In genomic region chr19:9139609-9140158, GRCh38 we compare ENCODE assay signal across 8 cellular contexts. TPM values are rescaled to one million over a fixed set of nuclear protein-coding genes. Genes with fewer than 3 reads are reported as not detected.
DNase-seq lines count a peak whose midpoint lies in the region; ATAC-seq and TF ChIP-seq lines count a peak whose summit lies in the region.

No MANE protein-coding gene starts in this region.

- DNase-seq in GM12865 (ENCODE audit: low read depth) = no peak
- no peak for DNase-seq in iPS DF 6.9 (ENCODE audit: low read depth, low spot score)
- peak in 1 of 2 donors; percentile 5 for DNase-seq in stimulated activated naive CD8-positive, alpha-beta T cell treated with anti-CD3 and anti-CD28 coated beads, Interleukin-15, amount 100 ng/mL, for 72 hours
- no peak for DNase-seq in putamen (ENCODE audit: low spot score)

- H3K4me3 ChIP-seq in GM12865 (ENCODE audit: low read depth, low read length) = peak overlapping the region; percentile 96
- H3K4me3 ChIP-seq in iPS DF 6.9 (ENCODE audit: low read length) = peak overlapping the region; percentile 81; the same call in 1 of the 2 replicates

- peaks cover 5% of the 10 kb centered on the region for H3K9me3 Mint-ChIP-seq in activated T-helper 17 cell treated with anti-CD3 and anti-CD28 coated beads, Interleukin-2, amount 50 U/mL, for 72 hours
- H3K9me3 Mint-ChIP-seq in stimulated activated naive CD8-positive, alpha-beta T cell treated with anti-CD3 and anti-CD28 coated beads, Interleukin-15, amount 100 ng/mL, for 72 hours = peaks cover 10% of the 10 kb centered on the region in 2 donors

- H3K27me3 Mint-ChIP-seq in activated T-helper 17 cell treated with anti-CD3 and anti-CD28 coated beads, Interleukin-2, amount 50 U/mL, for 72 hours = no peaks in the 10 kb centered on the region
- H3K27me3 Mint-ChIP-seq in stimulated activated naive CD8-positive, alpha-beta T cell treated with anti-CD3 and anti-CD28 coated beads, Interleukin-15, amount 100 ng/mL, for 72 hours = peaks cover 5% of the 10 kb centered on the region

- peaks cover 15% of the 10 kb centered on the region for H3K4me1 Mint-ChIP-seq in activated T-helper 17 cell treated with anti-CD3 and anti-CD28 coated beads, Interleukin-2, amount 50 U/mL, for 72 hours
- peaks cover 32% of the 10 kb centered on the region for H3K4me1 Mint-ChIP-seq in stimulated activated naive CD8-positive, alpha-beta T cell treated with anti-CD3 and anti-CD28 coated beads, Interleukin-15, amount 100 ng/mL, for 72 hours

- peaks cover 44% of the 10 kb centered on the region for H3K36me3 Mint-ChIP-seq in activated T-helper 17 cell treated with anti-CD3 and anti-CD28 coated beads, Interleukin-2, amount 50 U/mL, for 72 hours (ENCODE audit: low read depth)

- H3K27ac Mint-ChIP-seq in activated T-helper 17 cell treated with anti-CD3 and anti-CD28 coated beads, Interleukin-2, amount 50 U/mL, for 72 hours = peak overlapping the region; percentile 96
- H3K27ac Mint-ChIP-seq in stimulated activated naive CD8-positive, alpha-beta T cell treated with anti-CD3 and anti-CD28 coated beads, Interleukin-15, amount 100 ng/mL, for 72 hours = peak overlapping the region; percentile 99 to 100

- H3K27me3 ChIP-seq in iPS DF 6.9 (ENCODE audit: control insufficient read depth, insufficient read depth, low read length) = no peaks in the 10 kb centered on the region

- peak overlapping the region; percentile 95 for H3K4me3 Mint-ChIP-seq in activated T-helper 17 cell treated with anti-CD3 and anti-CD28 coated beads, Interleukin-2, amount 50 U/mL, for 72 hours
- H3K4me3 Mint-ChIP-seq in stimulated activated naive CD8-positive, alpha-beta T cell treated with anti-CD3 and anti-CD28 coated beads, Interleukin-15, amount 100 ng/mL, for 72 hours = peak overlapping the region; percentile 97 to 100

- no peak for TF ChIP-seq CTCF in GM12865 (IDR thresholded peaks at IDR 0.05; ENCODE audit: insufficient read depth, low read depth, low read length, missing control alignments)

- H3K36me3 ChIP-seq in iPS DF 6.9 (ENCODE audit: control insufficient read depth, insufficient read depth, low read length) = no peaks in the 10 kb centered on the region

- H3K9me3 ChIP-seq in iPS DF 6.9 (ENCODE audit: control insufficient read depth, insufficient read depth, low read length) = no peaks in the 10 kb centered on the region

- WGBS in iPS DF 6.9 (ENCODE audit: insufficient coverage, insufficient read length) = no CpG with 5 or more reads among the region's 8 CpGs

- ATAC-seq in HG03097 (IDR thresholded peaks at IDR 0.05; ENCODE audit: low FRiP score, unreplicated experiment) (peak; percentile 8), HG03521 (IDR thresholded peaks at IDR 0.05; ENCODE audit: unreplicated experiment) (no peak), HG02798 (IDR thresholded peaks at IDR 0.05; ENCODE audit: poor library complexity, unreplicated experiment) (no peak)
- peak; percentile 2 for ATAC-seq in activated T-helper 17 cell treated with anti-CD3 and anti-CD28 coated beads, Interleukin-2, amount 50 U/mL, for 72 hours (replicated peaks)
- ATAC-seq in stimulated activated naive CD8-positive, alpha-beta T cell treated with anti-CD3 and anti-CD28 coated beads, Interleukin-15, amount 100 ng/mL, for 72 hours = peak; percentile 10

- no peak overlapping the region for H3K27ac ChIP-seq in iPS DF 6.9 (ENCODE audit: low read length)

- H3K4me1 ChIP-seq in iPS DF 6.9 (ENCODE audit: control insufficient read depth, insufficient read depth, low read length) = no peaks in the 10 kb centered on the region

RNA-seq across cellular contexts. Expression of gene ZNF317, which starts 0.5 kb away (rescaled TPM):
- 10 to 100 TPM; 37.7 to 49.1 TPM for total RNA-seq in activated T-helper 17 cell treated with anti-CD3 and anti-CD28 coated beads, Interleukin-2, amount 50 U/mL, for 72 hours

RNA-seq across cellular contexts. Expression of gene OR7G3, which starts 12.9 kb away (rescaled TPM):
- total RNA-seq in activated T-helper 17 cell treated with anti-CD3 and anti-CD28 coated beads, Interleukin-2, amount 50 U/mL, for 72 hours = not detected

RNA-seq across cellular contexts. Expression of gene OR7G1, which starts 24.1 kb away (rescaled TPM):
- total RNA-seq in activated T-helper 17 cell treated with anti-CD3 and anti-CD28 coated beads, Interleukin-2, amount 50 U/mL, for 72 hours = not detected

RNA-seq across cellular contexts. Expression of gene OR7G2, which starts 32.4 kb away (rescaled TPM):
- total RNA-seq in activated T-helper 17 cell treated with anti-CD3 and anti-CD28 coated beads, Interleukin-2, amount 50 U/mL, for 72 hours = not detected

RNA-seq across cellular contexts. Expression of gene OR7D2, which starts 39.1 kb away (rescaled TPM):
- total RNA-seq in activated T-helper 17 cell treated with anti-CD3 and anti-CD28 coated beads, Interleukin-2, amount 50 U/mL, for 72 hours = under 1 TPM in 1 of 2 donors, not detected in 1; 0.11 TPM

Comparison
In these comparisons a context has a peak if more than half of its experiments do, and no peak if none do; other contexts are left out.
1. ATAC-seq: peak in HG03097 (single experiment), activated T-helper 17 cell treated with anti-CD3 and anti-CD28 coated beads, Interleukin-2, amount 50 U/mL, for 72 hours (single experiment) and stimulated activated naive CD8-positive, alpha-beta T cell treated with anti-CD3 and anti-CD28 coated beads, Interleukin-15, amount 100 ng/mL, for 72 hours (single experiment); none in HG03521 (single experiment) and HG02798 (single experiment).